13 cellular contexts compared by ENCODE assay signal in genomic region chr2:238383135-238383534, GRCh38. TPM values are rescaled to one million over a fixed set of nuclear protein-coding genes. Genes with fewer than 3 reads are reported as not detected.
A peak's percentile ranks its signal among the peaks of the same experiment; 100 is the strongest.
DNase-seq lines count a peak whose midpoint lies in the region; ATAC-seq and TF ChIP-seq lines count a peak whose summit lies in the region.
"Had no signal": no experiment of that assay in that cellular context is flagged by ENCODE, and none has a peak within 500 bp of the region (broad histone marks: within the 10 kb centered on the region; RNA-seq: fewer than 3 reads in every experiment).

No MANE protein-coding gene starts in this region.

- no TSS peak for BruUV-seq in Calu3 (replicated peaks; lab: Mats Ljungman, UMichigan)

- ATAC-seq in T-helper 17 cell (no peak), GM21717 (IDR thresholded peaks at IDR 0.05; ENCODE audit: unreplicated experiment) (no peak), mucosa of descending colon (no peak)

- H3K9me3 Mint-ChIP-seq in Calu3 (ENCODE audit: low read depth, unreplicated experiment), result no peaks in the 10 kb centered on the region
- H3K9me3 Mint-ChIP-seq: CD8-positive, alpha-beta memory T cell had no signal

- TF ChIP-seq CTCF in Calu3 (IDR thresholded peaks at IDR 0.05; ENCODE audit: unreplicated experiment) (no peak), neutrophil (IDR thresholded peaks at IDR 0.05) (no peak), mucosa of descending colon (IDR thresholded peaks at IDR 0.05) (no peak)

- no peaks in the 10 kb centered on the region for H3K27me3 Mint-ChIP-seq in Calu3 (ENCODE audit: unreplicated experiment)
- no peaks in the 10 kb centered on the region for H3K27me3 Mint-ChIP-seq in T-helper 17 cell
- H3K27me3 Mint-ChIP-seq: B cell; CD4-positive, CD25-positive, alpha-beta regulatory T cell had no signal

- intact Hi-C loops in Calu3 (cut with micrococcal nuclease; ENCODE audit: unreplicated experiment), result no loop called here
- intact Hi-C loops in mucosa of descending colon (cut with DNase I, micrococcal nuclease), result no loop called here

- H3K4me3 Mint-ChIP-seq in Calu3 (ENCODE audit: low read depth, unreplicated experiment) (no peak overlapping the region), T-helper 17 cell (peak overlapping the region; percentile 13)
- H3K4me3 Mint-ChIP-seq: B cell; CD4-positive, CD25-positive, alpha-beta regulatory T cell; CD8-positive, alpha-beta memory T cell had no signal

- H3K4me3 ChIP-seq in neutrophil (ENCODE audit: low read depth in 1 of 2, low read length in 1 of 2), result peak overlapping the region; percentile 38 to 45
- H3K4me3 ChIP-seq in mucosa of descending colon, result no peak overlapping the region
- H3K4me3 ChIP-seq: BLaER1 treated with 17β-estradiol and CSF1 and Interleukin-3, amounts not matched to agents 10 nM and 100 nM; GM23248; HAP-1 had no signal

- no peaks in the 10 kb centered on the region for H3K27me3 ChIP-seq in neutrophil

- H3K27ac ChIP-seq in neutrophil, result peak overlapping the region; percentile 82
- H3K27ac ChIP-seq: BLaER1 treated with 17β-estradiol and CSF1 and Interleukin-3, amounts not matched to agents 10 nM and 100 nM; GM23248 had no signal

- peaks cover 97 to 99% of the 10 kb centered on the region in 2 experiments for H3K4me1 ChIP-seq in neutrophil (ENCODE audit: control insufficient read depth in 1 of 2, insufficient read depth in 1 of 2, low read depth in 1 of 2, low read length in 1 of 2)
- peaks cover 4% of the 10 kb centered on the region for H3K4me1 ChIP-seq in mucosa of descending colon (ENCODE audit: low read depth)
- H3K4me1 ChIP-seq: HAP-1 had no signal

- H3K27ac Mint-ChIP-seq in Calu3 (ENCODE audit: unreplicated experiment) (peak overlapping the region; percentile 22), T-helper 17 cell (no peak overlapping the region)

- H3K36me3 Mint-ChIP-seq in Calu3 (ENCODE audit: insufficient read depth, unreplicated experiment), result peaks cover 37% of the 10 kb centered on the region
- H3K36me3 Mint-ChIP-seq in T-helper 17 cell (ENCODE audit: low read depth), result peaks cover 13% of the 10 kb centered on the region

- H3K36me3 ChIP-seq in neutrophil (no peaks in the 10 kb centered on the region), mucosa of descending colon (ENCODE audit: low read depth) (no peaks in the 10 kb centered on the region)
- H3K36me3 ChIP-seq: HAP-1 had no signal

- H3K9me3 ChIP-seq in T-helper 17 cell (ENCODE audit: control insufficient read depth, low read length, poor library complexity, severe bottlenecking) (no peaks in the 10 kb centered on the region), neutrophil (no peaks in the 10 kb centered on the region), mucosa of descending colon (no peaks in the 10 kb centered on the region)
- H3K9me3 ChIP-seq: HAP-1 had no signal

- H3K4me1 Mint-ChIP-seq in Calu3 (ENCODE audit: low read depth, unreplicated experiment), result peaks cover 55% of the 10 kb centered on the region
- peaks cover 14% of the 10 kb centered on the region for H3K4me1 Mint-ChIP-seq in T-helper 17 cell

- DNase-seq in Calu3 (no peak), T-helper 17 cell (no peak), mucosa of descending colon (no peak), HPDE6-E6E7 (ENCODE audit: extremely low spot score) (no peak)
- DNase-seq: CD4-positive, CD25-positive, alpha-beta regulatory T cell; CD8-positive, alpha-beta memory T cell; COR-L47; GM23248 had no signal

- CTCF ChIA-PET in Calu3 (lab: Charles Lee), result no interaction called here

RNA-seq across cellular contexts. Expression of gene ASB1, which starts 43.6 kb away (rescaled TPM):
- total RNA-seq in Calu3 (2022), result 64.2 and 71.6 TPM in 2 replicates
- total RNA-seq in T-helper 17 cell, result 10 to 100 TPM; 11.9 to 14.3 TPM
- 10 to 100 TPM; 23.5 to 41.7 (median 24.6) TPM for total RNA-seq in mucosa of descending colon
